Comparison of ENCODE assay signal across 8 cellular contexts in the genomic region with DNA sequence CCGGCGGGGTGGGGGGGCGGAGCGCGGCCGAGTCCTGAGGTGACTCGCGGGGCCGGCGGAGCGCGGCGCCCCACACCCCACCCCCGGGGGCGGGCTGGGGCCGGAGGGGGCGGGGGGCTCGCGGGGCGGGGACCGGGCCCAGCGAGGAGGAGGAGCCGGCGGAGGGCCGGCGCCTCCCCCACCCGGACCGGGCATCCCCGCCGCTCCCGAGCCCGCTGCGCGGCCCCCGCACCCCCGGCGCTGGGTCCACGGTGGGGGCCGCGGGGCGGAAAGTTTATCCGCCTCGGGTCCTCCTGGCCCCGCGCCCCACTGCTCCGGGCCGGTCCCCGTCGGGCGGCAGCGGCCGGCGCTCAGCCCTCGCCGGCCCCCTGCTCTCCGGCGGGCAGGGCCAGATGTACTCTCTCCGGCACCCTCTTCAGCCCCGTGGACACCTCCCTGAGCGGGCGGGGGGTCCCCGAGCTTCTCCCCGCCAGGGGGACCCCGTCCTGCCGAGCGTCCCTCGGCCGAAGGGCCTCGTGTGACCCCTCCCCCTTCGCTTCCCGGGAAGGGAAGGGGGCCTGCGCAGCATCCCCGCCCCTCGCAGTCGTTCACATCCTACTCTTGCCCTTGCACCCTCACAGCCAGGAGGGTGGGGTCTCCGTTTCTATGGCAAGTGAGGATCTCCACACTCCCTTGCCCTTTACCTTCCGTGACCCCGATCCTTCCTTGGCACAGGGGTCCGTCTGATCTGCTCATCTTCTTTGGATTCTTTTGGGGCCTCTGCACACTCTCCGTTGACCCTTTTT. TPM values are rescaled to one million over a fixed set of nuclear protein-coding genes. Genes with fewer than 3 reads are reported as not detected.
DNase-seq lines count a peak whose midpoint lies in the region; ATAC-seq and TF ChIP-seq lines count a peak whose summit lies in the region.

No MANE protein-coding gene starts in this region.

- peak overlapping the region; percentile 94 for H3K27ac Mint-ChIP-seq in activated CD4-positive, alpha-beta T cell treated with anti-CD3 and anti-CD28 coated beads for 36 hours

- no peak for ATAC-seq in activated CD4-positive, alpha-beta T cell treated with anti-CD3 and anti-CD28 coated beads for 36 hours
- ATAC-seq in HG02870 (IDR thresholded peaks at IDR 0.05; ENCODE audit: unreplicated experiment) (no peak), GM19452 (IDR thresholded peaks at IDR 0.05; ENCODE audit: unreplicated experiment) (no peak)

- peaks cover 49% of the 10 kb centered on the region for H3K4me1 Mint-ChIP-seq in activated CD4-positive, alpha-beta T cell treated with anti-CD3 and anti-CD28 coated beads for 36 hours

- DNase-seq in GM10266 (ENCODE audit: extremely low spot score) (peak; percentile 90), HK-2 (ENCODE audit: unreplicated experiment) (peak; percentile 39), ecto neural progenitor cell (ENCODE audit: low spot score) (peak; percentile 65), medulla oblongata (ENCODE audit: extremely low spot score) (peak; percentile 38)
- DNase-seq in activated CD4-positive, alpha-beta T cell treated with anti-CD3 and anti-CD28 coated beads for 36 hours = peak; percentile 64
- peak; percentile 1 to 29 for DNase-seq in stimulated activated CD8-positive, alpha-beta memory T cell treated with anti-CD3 and anti-CD28 coated beads, Interleukin-15, amount 100 ng/mL, for 4 hours (ENCODE audit: low read depth in 2 of 2)

- POLR2A ChIA-PET in activated CD4-positive, alpha-beta T cell treated with anti-CD3 and anti-CD28 coated beads for 36 hours (lab: Charles Lee) = interaction anchor here (1.1 to 1.8 kb wide), 2 partner anchors 14 to 85 kb away, joined by 3 to 9 read pairs; a partner anchor contains a TSS

- CTCF ChIA-PET in activated CD4-positive, alpha-beta T cell treated with anti-CD3 and anti-CD28 coated beads for 36 hours (lab: Charles Lee) = interaction anchor here (0.7 to 1.6 kb wide), 2 partner anchors 12 to 66 kb away, joined by 3 read pairs; no protein-coding TSS in a partner anchor

- peak; percentile 21 for TF ChIP-seq CTCF in GM10266 (IDR thresholded peaks at IDR 0.05; ENCODE audit: control insufficient read depth, insufficient read depth, low read depth, missing control alignments)

- intact Hi-C loops in activated CD4-positive, alpha-beta T cell treated with anti-CD3 and anti-CD28 coated beads for 36 hours (cut with DNase I, micrococcal nuclease) = loop anchor here (1.0 to 10.0 kb wide), 21 partner anchors 43 to 1175 kb away; a partner anchor contains a TSS

- peaks cover 7% of the 10 kb centered on the region for H3K36me3 Mint-ChIP-seq in activated CD4-positive, alpha-beta T cell treated with anti-CD3 and anti-CD28 coated beads for 36 hours (ENCODE audit: low read depth)

- H3K4me3 Mint-ChIP-seq in activated CD4-positive, alpha-beta T cell treated with anti-CD3 and anti-CD28 coated beads for 36 hours = peak overlapping the region; percentile 87

- H3K27me3 Mint-ChIP-seq in activated CD4-positive, alpha-beta T cell treated with anti-CD3 and anti-CD28 coated beads for 36 hours = no peaks in the 10 kb centered on the region

- H3K9me3 Mint-ChIP-seq in activated CD4-positive, alpha-beta T cell treated with anti-CD3 and anti-CD28 coated beads for 36 hours (ENCODE audit: low read depth) = no peaks in the 10 kb centered on the region

RNA-seq across cellular contexts. Expression of a gene that starts 0.7 kb away (rescaled TPM):
- total RNA-seq in activated CD4-positive, alpha-beta T cell treated with anti-CD3 and anti-CD28 coated beads for 36 hours = 10 to 100 TPM; 62.3 to 76.7 TPM

Comparison
In these comparisons a context has a peak if more than half of its experiments do, and no peak if none do; other contexts are left out.
1. DNase-seq: peak in every context shown above with its lines; median percentile 90 in GM10266; 65 in ecto neural progenitor cell; 64 in activated CD4-positive, alpha-beta T cell treated with anti-CD3 and anti-CD28 coated beads for 36 hours; 39 in HK-2; 38 in medulla oblongata; 15 in stimulated activated CD8-positive, alpha-beta memory T cell treated with anti-CD3 and anti-CD28 coated beads, Interleukin-15, amount 100 ng/mL, for 4 hours.